Comparison of ENCODE assay signal across 17 cellular contexts in genomic region chr16:4681471-4682083, GRCh38. TPM values are rescaled to one million over a fixed set of nuclear protein-coding genes. Genes with fewer than 3 reads are reported as not detected.
DNase-seq lines count a peak whose midpoint lies in the region; ATAC-seq, FAIRE-seq and TF ChIP-seq lines count a peak whose summit lies in the region.
"Had no signal": no experiment of that assay in that cellular context is flagged by ENCODE, and none has a peak within 500 bp of the region (broad histone marks: within the 10 kb centered on the region; RNA-seq: fewer than 3 reads in every experiment).

No MANE protein-coding gene starts in this region.

- no peaks in the 10 kb centered on the region for H3K27me3 ChIP-seq in keratinocyte (ENCODE audit: control insufficient read depth, extremely low read depth, insufficient read depth, low read length)
- H3K27me3 ChIP-seq in sigmoid colon: no peaks in the 10 kb centered on the region
- H3K27me3 ChIP-seq: SJSA1 had no signal

- H3K79me2 ChIP-seq in keratinocyte (ENCODE audit: control insufficient read depth, insufficient read depth, low read length): no peaks in the 10 kb centered on the region

- no peaks in the 10 kb centered on the region for H4K20me1 ChIP-seq in keratinocyte (ENCODE audit: control insufficient read depth, extremely low read depth, insufficient read depth, low read length)

- peak overlapping the region; percentile 93 for H3K4me2 ChIP-seq in keratinocyte (ENCODE audit: control insufficient read depth, extremely low read depth, insufficient read depth, low read depth, low read length)

- no peak overlapping the region for H3K4me3 ChIP-seq in keratinocyte (ENCODE audit: control insufficient read depth in 2 of 3, extremely low read depth in 1 of 3, insufficient read depth in 2 of 3, low read depth in 1 of 3, low read length in 3 of 3)
- no peak overlapping the region for H3K4me3 ChIP-seq in sigmoid colon
- H3K4me3 ChIP-seq: SJSA1 had no signal

- H3K4me1 Mint-ChIP-seq in activated naive CD8-positive, alpha-beta T cell (ENCODE audit: low read depth): peaks cover 23% of the 10 kb centered on the region
- H3K4me1 Mint-ChIP-seq in activated naive CD8-positive, alpha-beta T cell treated with anti-CD3 and anti-CD28 coated beads, Interleukin-2, amount 50 U/mL, for 24 hours: peaks cover 27% of the 10 kb centered on the region
- H3K4me1 Mint-ChIP-seq in T-cell: peaks cover 15 to 26% (median 18%) of the 10 kb centered on the region in 3 donors

- H3K9ac ChIP-seq in keratinocyte (ENCODE audit: control insufficient read depth, extremely low read depth, insufficient read depth, low read length): no peak overlapping the region

- TF ChIP-seq CTCF in keratinocyte (optimal IDR thresholded peaks at IDR 0.05 in 1 of 3, IDR thresholded peaks at IDR 0.05 in 1 of 3, conservative IDR thresholded peaks at IDR 0.05 in 1 of 3; ENCODE audit: extremely low read depth in 1 of 3, insufficient read depth in 2 of 3, low read length in 3 of 3) (no peak), sigmoid colon (IDR thresholded peaks at IDR 0.05) (no peak)

- H3K27me3 Mint-ChIP-seq in activated naive CD8-positive, alpha-beta T cell: no peaks in the 10 kb centered on the region
- H3K27me3 Mint-ChIP-seq in activated naive CD8-positive, alpha-beta T cell treated with anti-CD3 and anti-CD28 coated beads, Interleukin-2, amount 50 U/mL, for 24 hours: no peaks in the 10 kb centered on the region
- H3K27me3 Mint-ChIP-seq in T-cell: no peaks in the 10 kb centered on the region
- H3K27me3 Mint-ChIP-seq: effector memory CD8-positive, alpha-beta T cell had no signal

- DNase-seq in activated naive CD8-positive, alpha-beta T cell treated with anti-CD3 and anti-CD28 coated beads, Interleukin-2, amount 50 U/mL, for 24 hours: no peak
- DNase-seq in T-cell (peak in 3 of 34 experiments; percentile 15 to 34 (median 30)), keratinocyte (ENCODE audit: low read depth, low spot score) (no peak), sigmoid colon (no peak), cerebellum (ENCODE audit: low spot score) (no peak), H4 (ENCODE audit: low spot score) (no peak)
- DNase-seq: activated T-cell treated with anti-CD3 and anti-CD28 coated beads, Interleukin-2, amount 50 U/mL, for 4 hours; amniotic stem cell; effector memory CD8-positive, alpha-beta T cell; NCI-H1417; NCI-H69 had no signal

- H3K9me3 Mint-ChIP-seq in activated naive CD8-positive, alpha-beta T cell (ENCODE audit: low read depth): no peaks in the 10 kb centered on the region
- H3K9me3 Mint-ChIP-seq in activated naive CD8-positive, alpha-beta T cell treated with anti-CD3 and anti-CD28 coated beads, Interleukin-2, amount 50 U/mL, for 24 hours: no peaks in the 10 kb centered on the region
- H3K9me3 Mint-ChIP-seq in T-cell: no peaks in the 10 kb centered on the region
- H3K9me3 Mint-ChIP-seq: activated T-cell treated with anti-CD3 and anti-CD28 coated beads, Interleukin-2, amount 50 U/mL, for 4 hours; effector memory CD8-positive, alpha-beta T cell had no signal

- CTCF ChIA-PET in T-cell (lab: Charles Lee): no interaction called here

- H3K9me1 ChIP-seq in keratinocyte (ENCODE audit: control insufficient read depth, extremely low read depth, insufficient read depth, low read length): no peaks in the 10 kb centered on the region

- H3K27ac Mint-ChIP-seq in activated naive CD8-positive, alpha-beta T cell: peak overlapping the region; percentile 54
- H3K27ac Mint-ChIP-seq in activated naive CD8-positive, alpha-beta T cell treated with anti-CD3 and anti-CD28 coated beads, Interleukin-2, amount 50 U/mL, for 24 hours: no peak overlapping the region
- H3K27ac Mint-ChIP-seq in T-cell: peak overlapping the region in 1 of 2 donors; percentile 62

- no peak for TF ChIP-seq EP300 in sigmoid colon (IDR thresholded peaks at IDR 0.05)

- H3K9me3 ChIP-seq in keratinocyte (ENCODE audit: control insufficient read depth, low read depth, low read length) (no peaks in the 10 kb centered on the region), sigmoid colon (no peaks in the 10 kb centered on the region)
- H3K9me3 ChIP-seq: SJSA1 had no signal

- 89 to 95% methylated on average over 39 of the region's 39 CpGs for WGBS in sigmoid colon, 2 donors

- POLR2A ChIA-PET in T-cell (lab: Charles Lee): no interaction called here

- H3K36me3 Mint-ChIP-seq in activated naive CD8-positive, alpha-beta T cell: no peaks in the 10 kb centered on the region
- H3K36me3 Mint-ChIP-seq in activated naive CD8-positive, alpha-beta T cell treated with anti-CD3 and anti-CD28 coated beads, Interleukin-2, amount 50 U/mL, for 24 hours (ENCODE audit: low read depth): peaks cover 3% of the 10 kb centered on the region
- H3K36me3 Mint-ChIP-seq in T-cell: peaks cover 8% of the 10 kb centered on the region

- TF ChIP-seq POLR2A in sigmoid colon (IDR thresholded peaks at IDR 0.05): no peak

- H3K27ac ChIP-seq in keratinocyte (ENCODE audit: control insufficient read depth, insufficient read depth, low read length) (no peak overlapping the region), sigmoid colon (peak overlapping the region in 3 of 4 donors; percentile 64 to 79 (median 72))
- H3K27ac ChIP-seq: SJSA1 had no signal

- no peak for FAIRE-seq in keratinocyte (lab: Jason Lieb, UNC)
- FAIRE-seq: HTR-8/SVneo, islet of Langerhans, urothelium cell line had no signal

- no peak overlapping the region for H2AFZ ChIP-seq in keratinocyte (ENCODE audit: control insufficient read depth, low read length)

- dilution Hi-C loops in keratinocyte (cut with MboI; ENCODE audit: extremely low pct_ligation_motif_present, low sequenced_read_pairs): no loop called here

- H3K36me3 ChIP-seq in keratinocyte (ENCODE audit: control insufficient read depth in 2 of 2, extremely low read depth in 1 of 2, insufficient read depth in 2 of 2, low read length in 2 of 2) (peaks cover 12 to 25% of the 10 kb centered on the region in 2 experiments), sigmoid colon (peaks cover 10 to 87% (median 36%) of the 10 kb centered on the region in 4 donors)

- intact Hi-C loops in sigmoid colon (cut with DNase I): no loop called here

- ATAC-seq in activated naive CD8-positive, alpha-beta T cell treated with anti-CD3 and anti-CD28 coated beads, Interleukin-2, amount 50 U/mL, for 24 hours: no peak
- ATAC-seq in T-cell (replicated peaks in 1 of 4) (peak in 3 of 4 experiments; percentile 44 to 67 (median 58)), GM18867 (IDR thresholded peaks at IDR 0.05; ENCODE audit: unreplicated experiment) (no peak)
- ATAC-seq: activated T-cell treated with anti-CD3 and anti-CD28 coated beads, Interleukin-2, amount 50 U/mL, for 4 hours had no signal

- H3K4me3 Mint-ChIP-seq in activated naive CD8-positive, alpha-beta T cell: no peak overlapping the region
- H3K4me3 Mint-ChIP-seq in activated naive CD8-positive, alpha-beta T cell treated with anti-CD3 and anti-CD28 coated beads, Interleukin-2, amount 50 U/mL, for 24 hours: no peak overlapping the region
- peak overlapping the region in 1 of 3 donors; percentile 23 for H3K4me3 Mint-ChIP-seq in T-cell
- H3K4me3 Mint-ChIP-seq: activated T-cell treated with anti-CD3 and anti-CD28 coated beads, Interleukin-2, amount 50 U/mL, for 4 hours had no signal

- H3K4me1 ChIP-seq in keratinocyte (ENCODE audit: control insufficient read depth, extremely low read depth, insufficient read depth, low read length) (peaks cover 23% of the 10 kb centered on the region), sigmoid colon (peaks cover 0 to 14% (median 11%) of the 10 kb centered on the region in 4 donors)
- H3K4me1 ChIP-seq: SJSA1 had no signal

RNA-seq across cellular contexts. Expression of gene NUDT16L1, which starts 11.8 kb away (rescaled TPM):
- 10 to 100 TPM; 53.3 to 64.0 (median 62.2) TPM for total RNA-seq in T-cell
- 23.0 to 28.8 TPM (median 24.2 TPM) in 3 replicates for polyA plus RNA-seq in keratinocyte
- 3.0 TPM for polyA plus RNA-seq in keratinocyte (2011; ENCODE audit: low read depth)
- polyA plus RNA-seq in keratinocyte (2011; cell fraction: cytosol; rRNA removed): 20.0 and 39.0 TPM in 2 replicates
- 22.9 and 27.8 TPM in 2 replicates for polyA plus RNA-seq in keratinocyte (2011; cell fraction: nucleus; rRNA removed)
- polyA plus RNA-seq in keratinocyte (2012; ENCODE audit: low replicate concordance): 13.2 and 26.4 TPM in 2 replicates
- polyA minus RNA-seq in keratinocyte: 10.5 to 12.5 TPM (median 12.1 TPM) in 3 replicates
- polyA minus RNA-seq in keratinocyte (2011; cell fraction: cytosol; rRNA and poly(A)+ RNA removed): 22.3 TPM
- polyA minus RNA-seq in keratinocyte (2011; cell fraction: nucleus; rRNA and poly(A)+ RNA removed): 8.5 and 11.0 TPM in 2 replicates
- 10 to 100 TPM; 16.6 to 21.8 (median 18.6) TPM for total RNA-seq in sigmoid colon
- polyA plus RNA-seq in sigmoid colon: 10 to 100 TPM; 53.7 to 75.1 (median 61.9) TPM
- 24.0 TPM for total RNA-seq in cerebellum
- total RNA-seq in H4 (2014; rRNA removed; shearing (Covaris generic)): 37.1 and 39.6 TPM in 2 replicates

RNA-seq across cellular contexts. Expression of gene ANKS3, which starts 52.5 kb away (rescaled TPM):
- total RNA-seq in T-cell (10 to 100 TPM; 24.2 to 37.1 (median 32.2) TPM), sigmoid colon (10 to 100 TPM; 20.3 to 30.7 (median 23.8) TPM), cerebellum (29.1 TPM)
- polyA plus RNA-seq in keratinocyte (9.7 to 14.7 TPM (median 11.7 TPM) in 3 replicates), sigmoid colon (10 to 100 TPM in 1 of 3 donors, 1 to 10 TPM in 2; 3.9 to 20.8 (median 9.6) TPM)
- 12.6 TPM for polyA plus RNA-seq in keratinocyte (2011; ENCODE audit: low read depth)
- polyA plus RNA-seq in keratinocyte (2011; cell fraction: cytosol; rRNA removed): 6.5 and 8.3 TPM in 2 replicates
- polyA plus RNA-seq in keratinocyte (2011; cell fraction: nucleus; rRNA removed): 40.9 and 51.0 TPM in 2 replicates
- 8.6 and 9.5 TPM in 2 replicates for polyA plus RNA-seq in keratinocyte (2012; ENCODE audit: low replicate concordance)
- 12.0 to 24.2 TPM (median 23.1 TPM) in 3 replicates for polyA minus RNA-seq in keratinocyte
- polyA minus RNA-seq in keratinocyte (2011; cell fraction: cytosol; rRNA and poly(A)+ RNA removed): 11.1 TPM
- 15.0 and 19.1 TPM in 2 replicates for polyA minus RNA-seq in keratinocyte (2011; cell fraction: nucleus; rRNA and poly(A)+ RNA removed)
- total RNA-seq in H4 (2014; rRNA removed; shearing (Covaris generic)): 6.0 and 6.4 TPM in 2 replicates

RNA-seq across cellular contexts. Expression of gene DNAAF8, which starts 52.8 kb away (rescaled TPM):
- total RNA-seq in T-cell (under 1 TPM in 4 of 5 donors, not detected in 1; 0.13 to 0.70 (median 0.34) TPM), sigmoid colon (under 1 TPM; 0.14 to 0.83 (median 0.43) TPM), cerebellum (1.5 TPM)
- polyA plus RNA-seq in keratinocyte (0.26 to 0.57 TPM (median 0.33 TPM) in 3 replicates), sigmoid colon (1 to 10 TPM in 1 of 3 donors, under 1 TPM in 2; 0.60 to 1.2 (median 0.73) TPM)
- not detected for polyA plus RNA-seq in keratinocyte (2011; ENCODE audit: low read depth)
- polyA plus RNA-seq in keratinocyte (2011; cell fraction: cytosol; rRNA removed): 0.19 and 0.45 TPM in 2 replicates
- 0.20 and 0.36 TPM in 2 replicates for polyA plus RNA-seq in keratinocyte (2011; cell fraction: nucleus; rRNA removed)
- 0.13 and 0.32 TPM in 2 replicates for polyA plus RNA-seq in keratinocyte (2012; ENCODE audit: low replicate concordance)
- polyA minus RNA-seq in keratinocyte: 0.23 to 0.36 TPM in 2 of 3 replicates, not detected in the other
- polyA minus RNA-seq in keratinocyte (2011; cell fraction: cytosol; rRNA and poly(A)+ RNA removed): not detected
- polyA minus RNA-seq in keratinocyte (2011; cell fraction: nucleus; rRNA and poly(A)+ RNA removed): not detected in 2 replicates
- total RNA-seq in H4 (2014; rRNA removed; shearing (Covaris generic)): 0.62 and 6.4 TPM in 2 replicates

RNA-seq across cellular contexts. Expression of gene MGRN1, which starts 57.0 kb away (rescaled TPM):
- total RNA-seq in T-cell (10 to 100 TPM; 63.1 to 76.8 (median 72.2) TPM), sigmoid colon (10 to 100 TPM; 18.4 to 37.9 (median 31.0) TPM), cerebellum (38.6 TPM)
- polyA plus RNA-seq in keratinocyte (1.9 to 6.7 TPM (median 2.6 TPM) in 3 replicates), sigmoid colon (10 to 100 TPM; 16.8 to 34.5 (median 23.4) TPM)
- 30.6 TPM for polyA plus RNA-seq in keratinocyte (2011; ENCODE audit: low read depth)
- 4.1 and 10.4 TPM in 2 replicates for polyA plus RNA-seq in keratinocyte (2011; cell fraction: cytosol; rRNA removed)
- 17.0 and 23.2 TPM in 2 replicates for polyA plus RNA-seq in keratinocyte (2011; cell fraction: nucleus; rRNA removed)
- 14.5 and 21.2 TPM in 2 replicates for polyA plus RNA-seq in keratinocyte (2012; ENCODE audit: low replicate concordance)
- 6.8 to 35.3 TPM (median 10.5 TPM) in 3 replicates for polyA minus RNA-seq in keratinocyte
- polyA minus RNA-seq in keratinocyte (2011; cell fraction: cytosol; rRNA and poly(A)+ RNA removed): 25.5 TPM
- polyA minus RNA-seq in keratinocyte (2011; cell fraction: nucleus; rRNA and poly(A)+ RNA removed): 14.0 and 15.9 TPM in 2 replicates
- total RNA-seq in H4 (2014; rRNA removed; shearing (Covaris generic)): 15.4 and 16.1 TPM in 2 replicates

Comparison
In these comparisons a context has a peak if more than half of its experiments do, and no peak if none do; other contexts are left out.
1. ATAC-seq: peak in T-cell (3 of 4); none in activated naive CD8-positive, alpha-beta T cell treated with anti-CD3 and anti-CD28 coated beads, Interleukin-2, amount 50 U/mL, for 24 hours (single experiment) and GM18867 (single experiment).